ENCODE assay signal across 20 cellular contexts in the genomic region with DNA sequence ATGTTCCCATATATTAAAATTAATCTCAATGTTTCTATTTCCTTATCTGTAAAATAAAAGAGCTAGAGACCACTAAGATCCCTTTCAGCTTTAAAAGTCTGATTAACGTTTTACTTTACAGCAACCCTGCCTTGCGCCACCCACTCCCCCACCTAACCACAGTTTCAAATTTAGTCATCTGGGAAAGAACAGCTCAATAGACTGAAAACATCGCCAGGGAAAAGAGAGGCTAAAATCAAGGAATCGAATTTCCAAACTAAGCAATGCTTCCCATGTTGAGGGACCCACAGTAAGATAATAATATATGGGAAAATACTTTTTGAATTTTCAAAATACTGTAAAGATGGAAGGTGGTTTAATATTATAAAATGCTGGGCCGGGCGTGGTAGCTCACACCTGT. TPM values are rescaled to one million over a fixed set of nuclear protein-coding genes. Genes with fewer than 3 reads are reported as not detected.
A peak's percentile ranks its signal among the peaks of the same experiment; 100 is the strongest.
DNase-seq lines count a peak whose midpoint lies in the region; ATAC-seq and TF ChIP-seq lines count a peak whose summit lies in the region.
"Had no signal": no experiment of that assay in that cellular context is flagged by ENCODE, and none has a peak within 500 bp of the region (broad histone marks: within the 10 kb centered on the region; RNA-seq: fewer than 3 reads in every experiment).

No MANE protein-coding gene starts in this region.

- H3K4me1 ChIP-seq in stomach, result peaks cover 0 to 12% (median 0%) of the 10 kb centered on the region in 4 donors
- H3K4me1 ChIP-seq: HAP-1 had no signal

- no peak for ATAC-seq in activated T-cell treated with anti-CD3 and anti-CD28 coated beads, Interleukin-2, amount 50 U/mL, for 72 hours (replicated peaks in 1 of 2)
- ATAC-seq in HG03432 (IDR thresholded peaks at IDR 0.05; ENCODE audit: unreplicated experiment), result peak; percentile 37
- ATAC-seq: K562, Panc1, Right ventricle myocardium inferior had no signal

- no peak overlapping the region for H3K27ac Mint-ChIP-seq in activated T-cell treated with anti-CD3 and anti-CD28 coated beads, Interleukin-2, amount 50 U/mL, for 72 hours
- H3K27ac Mint-ChIP-seq: CD4-positive, alpha-beta T cell had no signal

- H3K27me3 Mint-ChIP-seq in activated T-cell treated with anti-CD3 and anti-CD28 coated beads, Interleukin-2, amount 50 U/mL, for 72 hours (ENCODE audit: low read depth), result peaks cover 7% of the 10 kb centered on the region

- H3K36me3 ChIP-seq in stomach, result no peaks in the 10 kb centered on the region
- H3K36me3 ChIP-seq: HAP-1 had no signal

- no peaks in the 10 kb centered on the region for H3K9me3 ChIP-seq in stomach
- H3K9me3 ChIP-seq: HAP-1, SK-N-SH had no signal

- H3K27ac ChIP-seq in coronary artery (no peak overlapping the region), stomach (no peak overlapping the region)

- TF ChIP-seq CTCF in coronary artery (IDR thresholded peaks at IDR 0.05) (no peak), stomach (IDR thresholded peaks at IDR 0.05) (no peak)

- TF ChIP-seq POLR2A in stomach (IDR thresholded peaks at IDR 0.05), result no peak

- no peak overlapping the region for H3K4me3 ChIP-seq in coronary artery
- H3K4me3 ChIP-seq in stomach, result no peak overlapping the region
- H3K4me3 ChIP-seq: HAP-1, K562 had no signal

- peaks cover 18% of the 10 kb centered on the region for H3K4me1 Mint-ChIP-seq in activated T-cell treated with anti-CD3 and anti-CD28 coated beads, Interleukin-2, amount 50 U/mL, for 72 hours (ENCODE audit: low read depth)

- peaks cover 0 to 3% (median 0%) of the 10 kb centered on the region in 3 donors for H3K27me3 ChIP-seq in stomach

- no peaks in the 10 kb centered on the region for H3K9me3 Mint-ChIP-seq in activated T-cell treated with anti-CD3 and anti-CD28 coated beads, Interleukin-2, amount 50 U/mL, for 72 hours
- H3K9me3 Mint-ChIP-seq: CD4-positive, alpha-beta T cell had no signal

- TF ChIP-seq EP300 in stomach (IDR thresholded peaks at IDR 0.05), result no peak

- peaks cover 0 to 3% of the 10 kb centered on the region in 2 donors for H3K36me3 Mint-ChIP-seq in activated T-cell treated with anti-CD3 and anti-CD28 coated beads, Interleukin-2, amount 50 U/mL, for 72 hours (ENCODE audit: insufficient read depth in 2 of 2)

- 82 to 91% (median 84%) methylated on average over 6 of the region's 6 CpGs for WGBS in stomach, 5 donors

- intact Hi-C loops in stomach (cut with DNase I; ENCODE audit: low total_unique reads), result loop anchor here (10.0 kb wide), 1 partner anchor 582 kb away; no protein-coding TSS in a partner anchor

- peak; percentile 6 to 15 for DNase-seq in activated T-cell treated with anti-CD3 and anti-CD28 coated beads, Interleukin-2, amount 50 U/mL, for 72 hours
- DNase-seq in activated T-cell treated with anti-CD3 and anti-CD28 coated beads, Interleukin-2, amount 50 U/mL, for 48 hours, result no peak
- DNase-seq in amniotic epithelial cell (ENCODE audit: low read depth) (peak; percentile 40), coronary artery (ENCODE audit: low spot score) (no peak), stomach (no peak)
- no peak for DNase-seq in activated CD4-positive, CD25-positive, alpha-beta regulatory T cell treated with anti-CD3 and anti-CD28 coated beads, Interleukin-2, amount 50 U/mL, for 72 hours
- DNase-seq: ACHN; CD4-positive, alpha-beta T cell; DND-41; GF-D8; NCI-H1417; NCI-H2029; NCI-H2171 treated with DMSO at 0.1 percent for 48 hours; NCI-H510A; SK-N-SH had no signal

- H3K4me3 Mint-ChIP-seq in activated T-cell treated with anti-CD3 and anti-CD28 coated beads, Interleukin-2, amount 50 U/mL, for 72 hours, result no peak overlapping the region
- H3K4me3 Mint-ChIP-seq: CD4-positive, alpha-beta T cell had no signal

RNA-seq across cellular contexts. Expression of a gene that starts 6.6 kb away (rescaled TPM):
- total RNA-seq in activated T-cell treated with anti-CD3 and anti-CD28 coated beads, Interleukin-2, amount 50 U/mL, for 72 hours, result not detected
- 1 to 10 TPM in 1 of 5 donors, under 1 TPM in 1, not detected in 3; 0.18 to 4.7 TPM for total RNA-seq in stomach
- under 1 TPM in 2 of 3 donors, not detected in 1; 0.03 to 0.06 TPM for polyA plus RNA-seq in stomach
- total RNA-seq: K562, Right ventricle myocardium inferior had no signal

RNA-seq across cellular contexts. Expression of a gene that starts 22.9 kb away (rescaled TPM):
- 10 to 100 TPM; 36.9 to 41.6 TPM for total RNA-seq in activated T-cell treated with anti-CD3 and anti-CD28 coated beads, Interleukin-2, amount 50 U/mL, for 72 hours
- 10 to 100 TPM; 13.9 to 67.4 (median 33.5) TPM for total RNA-seq in stomach
- 10 to 100 TPM; 53.6 to 65.7 (median 55.2) TPM for polyA plus RNA-seq in stomach

Comparison
In these comparisons a context has a peak if more than half of its experiments do, and no peak if none do; other contexts are left out.
1. DNase-seq: peak in activated T-cell treated with anti-CD3 and anti-CD28 coated beads, Interleukin-2, amount 50 U/mL, for 72 hours (2 of 2) and amniotic epithelial cell (single experiment); none in activated T-cell treated with anti-CD3 and anti-CD28 coated beads, Interleukin-2, amount 50 U/mL, for 48 hours (0 of 2), activated CD4-positive, CD25-positive, alpha-beta regulatory T cell treated with anti-CD3 and anti-CD28 coated beads, Interleukin-2, amount 50 U/mL, for 72 hours (single experiment), coronary artery (single experiment) and stomach (single experiment).